27 cellular contexts compared by ENCODE assay signal in the genomic region with DNA sequence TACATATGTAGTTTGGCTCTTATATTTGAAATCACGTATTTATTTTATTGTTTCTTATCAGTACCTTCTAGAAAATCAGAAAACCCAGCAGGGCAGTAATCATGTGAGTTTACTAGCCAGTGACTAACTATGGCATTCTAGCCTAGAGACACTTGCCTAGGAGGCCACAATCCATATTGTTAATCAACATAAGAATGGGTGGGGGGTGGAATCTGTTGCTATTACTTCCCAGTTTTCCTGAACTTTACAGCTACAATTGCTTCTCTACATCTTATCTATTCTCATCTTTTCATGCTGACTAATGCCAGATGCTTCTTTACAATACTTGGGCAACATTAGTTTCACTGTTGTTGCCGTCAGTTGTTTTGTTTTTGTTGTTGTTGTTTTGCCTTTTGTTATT. TPM values are rescaled to one million over a fixed set of nuclear protein-coding genes. Genes with fewer than 3 reads are reported as not detected.
"Had no signal": no experiment of that assay in that cellular context is flagged by ENCODE, and none has a peak within 500 bp of the region (broad histone marks: within the 10 kb centered on the region; RNA-seq: fewer than 3 reads in every experiment).

No MANE protein-coding gene starts in this region.

- H3K9me3 ChIP-seq: colonic mucosa, heart left ventricle, mucosa of descending colon, right atrium auricular region, sigmoid colon, thoracic aorta, transverse colon had no signal

- H3K4me3 ChIP-seq: colonic mucosa, heart left ventricle, mucosa of descending colon, right atrium auricular region, sigmoid colon, skin epidermis, thoracic aorta, transverse colon had no signal

- H3K27ac ChIP-seq: colonic mucosa, right atrium auricular region, sigmoid colon, skin epidermis, thoracic aorta, transverse colon had no signal

- H3K4me1 ChIP-seq: colonic mucosa, right atrium auricular region, sigmoid colon, transverse colon had no signal

- ATAC-seq: heart left ventricle; mucosa of descending colon; naive thymus-derived CD8-positive, alpha-beta T cell; stimulated activated naive B cell treated with anti-CD40 and anti-IgM and Interleukin-4, amounts not matched to agents 10 μg/mL and 1 μg/mL and 100 μg/mL, for 72 hours; stimulated activated naive CD8-positive, alpha-beta T cell treated with anti-CD3 and anti-CD28 coated beads, Interleukin-15, amount 100 ng/mL, for 72 hours had no signal

- H3K27me3 ChIP-seq: colonic mucosa, heart left ventricle, right atrium auricular region, sigmoid colon, transverse colon had no signal

- H3K36me3 ChIP-seq: colonic mucosa, heart left ventricle, right atrium auricular region, sigmoid colon, thoracic aorta, transverse colon had no signal

- DNase-seq: colonic mucosa; effector CD4-positive, alpha-beta T cell; foreskin melanocyte; heart left ventricle; hippocampal formation; mucosa of descending colon; naive thymus-derived CD8-positive, alpha-beta T cell; sigmoid colon; stimulated activated CD4-positive, alpha-beta T cell treated with anti-CD3 and anti-CD28 coated beads, Interleukin-2, amount 100 ng/mL, for 24 hours; stimulated activated CD4-positive, alpha-beta T cell treated with anti-CD3 and anti-CD28 coated beads, Interleukin-4, amount 100 ng/mL, for 4 hours; stimulated activated naive B cell treated with anti-CD40 and anti-IgM and Interleukin-4, amounts not matched to agents 10 μg/mL and 1 μg/mL and 100 μg/mL, for 72 hours; stimulated activated naive CD8-positive, alpha-beta T cell treated with anti-CD3 and anti-CD28 coated beads, Interleukin-15, amount 100 ng/mL, for 72 hours; substantia nigra; transverse colon had no signal

RNA-seq across cellular contexts. Expression of a gene that starts 18.7 kb away (rescaled TPM):
- total RNA-seq: colonic mucosa; dermis microvascular lymphatic vessel endothelial cell; glomerular endothelial cell; heart left ventricle; kidney epithelial cell; liver; lung microvascular endothelial cell; naive thymus-derived CD8-positive, alpha-beta T cell; neural crest cell; osteocyte; pulmonary artery endothelial cell; right atrium auricular region; sigmoid colon; thoracic aorta; transverse colon; urinary bladder had no signal
- polyA plus RNA-seq: esophagus; heart left ventricle; liver; naive thymus-derived CD8-positive, alpha-beta T cell; sigmoid colon; urinary bladder had no signal

RNA-seq across cellular contexts. Expression of a gene that starts 19.3 kb away (rescaled TPM):
- total RNA-seq: dermis microvascular lymphatic vessel endothelial cell; glomerular endothelial cell; heart left ventricle; kidney epithelial cell; liver; lung microvascular endothelial cell; naive thymus-derived CD8-positive, alpha-beta T cell; osteocyte; pulmonary artery endothelial cell; right atrium auricular region; thoracic aorta had no signal
- polyA plus RNA-seq: esophagus; heart left ventricle; liver; naive thymus-derived CD8-positive, alpha-beta T cell; urinary bladder had no signal
